8 cellular contexts compared by ENCODE assay signal in the genomic region with DNA sequence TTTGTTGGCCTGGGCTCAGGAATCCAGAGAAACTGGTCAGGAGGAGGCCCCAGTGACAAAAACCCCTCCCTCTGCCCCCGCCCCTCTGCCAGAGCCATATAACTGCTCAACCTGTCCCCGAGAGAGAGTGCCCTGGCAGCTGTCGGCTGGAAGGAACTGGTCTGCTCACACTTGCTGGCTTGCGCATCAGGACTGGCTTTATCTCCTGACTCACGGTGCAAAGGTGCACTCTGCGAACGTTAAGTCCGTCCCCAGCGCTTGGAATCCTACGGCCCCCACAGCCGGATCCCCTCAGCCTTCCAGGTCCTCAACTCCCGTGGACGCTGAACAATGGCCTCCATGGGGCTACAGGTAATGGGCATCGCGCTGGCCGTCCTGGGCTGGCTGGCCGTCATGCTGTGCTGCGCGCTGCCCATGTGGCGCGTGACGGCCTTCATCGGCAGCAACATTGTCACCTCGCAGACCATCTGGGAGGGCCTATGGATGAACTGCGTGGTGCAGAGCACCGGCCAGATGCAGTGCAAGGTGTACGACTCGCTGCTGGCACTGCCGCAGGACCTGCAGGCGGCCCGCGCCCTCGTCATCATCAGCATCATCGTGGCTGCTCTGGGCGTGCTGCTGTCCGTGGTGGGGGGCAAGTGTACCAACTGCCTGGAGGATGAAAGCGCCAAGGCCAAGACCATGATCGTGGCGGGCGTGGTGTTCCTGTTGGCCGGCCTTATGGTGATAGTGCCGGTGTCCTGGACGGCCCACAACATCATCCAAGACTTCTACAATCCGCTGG. TPM values are rescaled to one million over a fixed set of nuclear protein-coding genes. Genes with fewer than 3 reads are reported as not detected.
DNase-seq lines count a peak whose midpoint lies in the region; ATAC-seq, FAIRE-seq and TF ChIP-seq lines count a peak whose summit lies in the region.

Gene CLDN4 (plus strand): TSS at position 125 of the 784 bp plus-strand sequence. CDS start 206 bp downstream, at position 331.

- ATAC-seq in HG03045 (IDR thresholded peaks at IDR 0.05; ENCODE audit: unreplicated experiment): no peak
- no peak for ATAC-seq in GM19023 (IDR thresholded peaks at IDR 0.05; ENCODE audit: unreplicated experiment)

- H3K9me3 ChIP-seq in SJCRH30 (replicated peaks): no peaks in the 10 kb centered on the region
- H3K9me3 ChIP-seq in keratinocyte (ENCODE audit: control insufficient read depth, low read depth, low read length): no peaks in the 10 kb centered on the region
- no peaks in the 10 kb centered on the region for H3K9me3 ChIP-seq in thyroid gland

- TF ChIP-seq CTCF in keratinocyte (optimal IDR thresholded peaks at IDR 0.05 in 1 of 3, IDR thresholded peaks at IDR 0.05 in 1 of 3, conservative IDR thresholded peaks at IDR 0.05 in 1 of 3; ENCODE audit: extremely low read depth in 1 of 3, insufficient read depth in 2 of 3, low read length in 3 of 3): no peak
- TF ChIP-seq CTCF in thyroid gland (IDR thresholded peaks at IDR 0.05): no peak

- H3K27ac ChIP-seq in SJCRH30 (no peak within 1 kb of the TSS), keratinocyte (ENCODE audit: control insufficient read depth, insufficient read depth, low read length) (peak within 1 kb of the TSS; percentile 36), thyroid gland (peak within 1 kb of the TSS; percentile 90 to 98 (median 95))

- H4K20me1 ChIP-seq in keratinocyte (ENCODE audit: control insufficient read depth, extremely low read depth, insufficient read depth, low read length): no peaks in the 10 kb centered on the region

- H3K4me2 ChIP-seq in keratinocyte (ENCODE audit: control insufficient read depth, extremely low read depth, insufficient read depth, low read depth, low read length): peak within 1 kb of the TSS; percentile 60

- DNase-seq in NCI-H1105 (lab: John Stamatoyannopoulos, UW) (peak; percentile 79), SJCRH30 (peak; percentile 47 to 54), keratinocyte (ENCODE audit: low read depth, low spot score) (no peak), thyroid gland (peak; percentile 97), kidney glomerular epithelial cell (lab: John Stamatoyannopoulos, UW) (no peak), HEK293T (ENCODE audit: extremely low spot score) (no peak)

- dilution Hi-C loops in keratinocyte (cut with MboI; ENCODE audit: extremely low pct_ligation_motif_present, low sequenced_read_pairs): no loop called here

- peaks cover 31% of the 10 kb centered on the region for H3K4me1 ChIP-seq in SJCRH30
- peaks cover 59% of the 10 kb centered on the region for H3K4me1 ChIP-seq in keratinocyte (ENCODE audit: control insufficient read depth, extremely low read depth, insufficient read depth, low read length)
- peaks cover 47 to 51% of the 10 kb centered on the region in 2 donors for H3K4me1 ChIP-seq in thyroid gland

- intact Hi-C loops in thyroid gland (cut with DNase I): no loop called here

- no peaks in the 10 kb centered on the region for H3K36me3 ChIP-seq in SJCRH30
- H3K36me3 ChIP-seq in keratinocyte (ENCODE audit: control insufficient read depth in 2 of 2, extremely low read depth in 1 of 2, insufficient read depth in 2 of 2, low read length in 2 of 2): no peaks in the 10 kb centered on the region
- H3K36me3 ChIP-seq in thyroid gland: no peaks in the 10 kb centered on the region

- H3K9me1 ChIP-seq in keratinocyte (ENCODE audit: control insufficient read depth, extremely low read depth, insufficient read depth, low read length): no peaks in the 10 kb centered on the region

- peak within 1 kb of the TSS; percentile 56 for H2AFZ ChIP-seq in keratinocyte (ENCODE audit: control insufficient read depth, low read length)

- CTCF ChIA-PET in HEK293T (lab: Yijun Ruan, JAX): no interaction called here

- H3K4me3 ChIP-seq in SJCRH30: no peak within 1 kb of the TSS
- peak within 1 kb of the TSS in 2 of 3 experiments; percentile 4 to 36 for H3K4me3 ChIP-seq in keratinocyte (ENCODE audit: control insufficient read depth in 2 of 3, extremely low read depth in 1 of 3, insufficient read depth in 2 of 3, low read depth in 1 of 3, low read length in 3 of 3)
- H3K4me3 ChIP-seq in thyroid gland (replicated peaks in 1 of 3): peak within 1 kb of the TSS; percentile 60 to 99 (median 72)

- H3K9ac ChIP-seq in keratinocyte (ENCODE audit: control insufficient read depth, extremely low read depth, insufficient read depth, low read length): peak within 1 kb of the TSS; percentile 44

- no peaks in the 10 kb centered on the region for H3K79me2 ChIP-seq in keratinocyte (ENCODE audit: control insufficient read depth, insufficient read depth, low read length)

- H3K27me3 ChIP-seq in SJCRH30 (no peaks in the 10 kb centered on the region; the same call in 1 of the 2 replicates), keratinocyte (ENCODE audit: control insufficient read depth, extremely low read depth, insufficient read depth, low read length) (no peaks in the 10 kb centered on the region), thyroid gland (no peaks in the 10 kb centered on the region)

- no peak for FAIRE-seq in keratinocyte (lab: Jason Lieb, UNC)

- POLR2A ChIA-PET in HEK293T (lab: Yijun Ruan, JAX): no interaction called here

- 0 to 17% methylated on average over 2 to 24 of the region's 44 CpGs for WGBS in thyroid gland, 2 donors

- TF ChIP-seq POLR2A in thyroid gland (IDR thresholded peaks at IDR 0.05): peak; percentile 98 to 99

TF ChIP-seq in HEK293T, 16 proteins besides CTCF, POLR2A, EP300 and RAD21:
- TF ChIP-seq BHLHE40 (IDR thresholded peaks at IDR 0.05; ENCODE audit: borderline replicate concordance): no peak
- TF ChIP-seq NFRKB (IDR thresholded peaks at IDR 0.05): no peak
- TF ChIP-seq PKNOX1 (IDR thresholded peaks at IDR 0.05): no peak
- TF ChIP-seq FOXK2 (IDR thresholded peaks at IDR 0.05): no peak
- TF ChIP-seq FOXM1 (IDR thresholded peaks at IDR 0.05; ENCODE audit: borderline replicate concordance): no peak
- TF ChIP-seq CTBP1 (IDR thresholded peaks at IDR 0.05; ENCODE audit: borderline replicate concordance): no peak
- no peak for TF ChIP-seq SUZ12 (IDR thresholded peaks at IDR 0.05)
- no peak for TF ChIP-seq ARNT (IDR thresholded peaks at IDR 0.05)
- TF ChIP-seq L3MBTL2 (conservative IDR thresholded peaks at IDR 0.05): no peak
TF ChIP-seq in HEK293T: peak in this region for 0.

RNA-seq across cellular contexts. Expression of gene CLDN4, which starts in this region (rescaled TPM):
- total RNA-seq in SJCRH30 (2014; rRNA removed; shearing (Covaris generic)): 0.06 and 0.08 TPM in 2 replicates
- polyA plus RNA-seq in keratinocyte: 7.2 to 14.8 TPM (median 13.7 TPM) in 3 replicates
- polyA plus RNA-seq in keratinocyte (2011; ENCODE audit: low read depth): 69.0 TPM
- 5.5 and 5.8 TPM in 2 replicates for polyA plus RNA-seq in keratinocyte (2011; cell fraction: cytosol; rRNA removed)
- 34.2 and 53.7 TPM in 2 replicates for polyA plus RNA-seq in keratinocyte (2011; cell fraction: nucleus; rRNA removed)
- polyA plus RNA-seq in keratinocyte (2012; ENCODE audit: low replicate concordance): 15.7 and 440 TPM in 2 replicates
- 7.8 to 16.4 TPM (median 9.5 TPM) in 3 replicates for polyA minus RNA-seq in keratinocyte
- 21.9 TPM for polyA minus RNA-seq in keratinocyte (2011; cell fraction: cytosol; rRNA and poly(A)+ RNA removed)
- polyA minus RNA-seq in keratinocyte (2011; cell fraction: nucleus; rRNA and poly(A)+ RNA removed): 22.1 and 37.5 TPM in 2 replicates
- total RNA-seq in thyroid gland: 100 to 1,000 TPM; 178 to 301 (median 196) TPM

Comparison
In these comparisons a context has a peak if more than half of its experiments do, and no peak if none do; other contexts are left out.
1. RNA of gene CLDN4 (total RNA-seq): 178 to 301 TPM in thyroid gland; 0.06 to 0.08 TPM in SJCRH30; every median in the first group is over 100 times any median in the second.
2. Peak in DNase-seq in SJCRH30; RNA of the gene not detected or under 1 TPM.
3. DNase-seq: peak in NCI-H1105 (single experiment) and thyroid gland (2 of 2); none in keratinocyte (single experiment), kidney glomerular epithelial cell (single experiment) and HEK293T (single experiment).